Comparison of ENCODE assay signal across 10 cellular contexts in the genomic region with DNA sequence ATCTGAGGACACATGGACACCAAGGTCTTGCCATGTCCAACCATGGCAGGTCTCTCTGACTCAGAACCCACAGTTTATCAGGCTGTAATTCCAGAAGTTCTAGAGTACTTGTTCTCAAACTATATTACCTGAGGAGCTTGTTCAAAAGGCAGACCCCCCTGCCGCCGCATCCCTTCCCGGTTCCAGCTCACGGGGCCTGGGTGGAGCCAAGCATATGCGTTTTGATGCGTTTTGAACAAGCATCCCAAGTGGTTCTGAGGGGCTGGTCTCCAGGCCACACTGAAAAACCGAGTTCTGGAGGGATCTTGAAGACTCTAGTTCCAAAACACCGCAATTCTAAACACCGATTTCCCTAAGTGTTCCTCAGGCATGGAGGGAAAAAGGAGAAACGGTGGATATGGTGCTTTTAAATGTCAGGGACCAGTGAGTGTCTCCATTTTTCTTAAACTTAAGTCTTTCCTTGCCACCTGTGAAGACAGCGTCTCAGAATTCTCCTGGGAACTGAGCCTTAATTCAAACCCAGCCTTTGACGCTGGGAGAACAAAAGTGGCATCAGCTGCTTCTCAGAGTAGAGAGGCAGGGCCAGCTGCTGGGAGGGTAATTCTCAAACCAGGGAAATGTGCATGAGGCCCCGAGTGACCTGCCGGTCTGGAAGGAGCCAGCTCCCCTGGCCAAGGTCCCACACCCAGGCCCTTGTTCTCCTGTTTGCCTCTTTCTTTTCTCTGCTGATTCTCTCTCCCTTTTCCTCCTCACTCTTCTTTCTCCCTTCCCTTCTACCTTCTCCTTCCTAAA.
DNase-seq lines count a peak whose midpoint lies in the region; ATAC-seq lines count a peak whose summit lies in the region.
"Had no signal": no experiment of that assay in that cellular context is flagged by ENCODE, and none has a peak within 500 bp of the region (broad histone marks: within the 10 kb centered on the region; RNA-seq: fewer than 3 reads in every experiment).

No MANE protein-coding gene starts in this region.

- H3K9me3 ChIP-seq in SJCRH30 (replicated peaks) = no peaks in the 10 kb centered on the region
- H3K9me3 ChIP-seq: gastrocnemius medialis had no signal

- ATAC-seq in GM21367 (IDR thresholded peaks at IDR 0.05; ENCODE audit: unreplicated experiment) = no peak
- ATAC-seq in GM21529 (IDR thresholded peaks at IDR 0.05; ENCODE audit: unreplicated experiment) = no peak
- ATAC-seq: gastrocnemius medialis had no signal

- H3K4me3 ChIP-seq in SJCRH30 = no peak overlapping the region
- no peak overlapping the region for H3K4me3 ChIP-seq in rectal smooth muscle tissue (ENCODE audit: low read length)
- H3K4me3 ChIP-seq: gastrocnemius medialis had no signal

- DNase-seq in DMS79 treated with DMSO at 0.1 percent for 48 hours (lab: John Stamatoyannopoulos, UW) (peak; percentile 1), SJCRH30 (peak; percentile 84 to 88), globus pallidus (ENCODE audit: low spot score) (peak; percentile 53), DMS114 treated with DMSO at 0.1 percent for 48 hours (lab: John Stamatoyannopoulos, UW; ENCODE audit: unreplicated experiment) (no peak), AG08396 (ENCODE audit: low spot score) (no peak)
- DNase-seq: gastrocnemius medialis, NCI-H510A treated with DMSO at 0.1 percent for 48 hours had no signal

- H3K4me1 ChIP-seq in SJCRH30 (peaks cover 27% of the 10 kb centered on the region), rectal smooth muscle tissue (ENCODE audit: control insufficient read depth, insufficient read depth, low read length) (peaks cover 38% of the 10 kb centered on the region)

- no peak overlapping the region for H3K9ac ChIP-seq in rectal smooth muscle tissue (ENCODE audit: low read length)

- H3K36me3 ChIP-seq in SJCRH30 (no peaks in the 10 kb centered on the region), rectal smooth muscle tissue (ENCODE audit: control insufficient read depth, insufficient read depth, low read length) (peaks cover 24% of the 10 kb centered on the region)
- H3K36me3 ChIP-seq: gastrocnemius medialis had no signal

- H3K27ac ChIP-seq in SJCRH30 (peak overlapping the region; percentile 90), rectal smooth muscle tissue (ENCODE audit: low read depth, low read length) (peak overlapping the region; percentile 87)

- H3K27me3 ChIP-seq in SJCRH30 (no peaks in the 10 kb centered on the region), rectal smooth muscle tissue (ENCODE audit: control insufficient read depth, insufficient read depth, low read length) (no peaks in the 10 kb centered on the region)
- H3K27me3 ChIP-seq: gastrocnemius medialis had no signal

Comparison
In these comparisons a context has a peak if more than half of its experiments do, and no peak if none do; other contexts are left out.
1. DNase-seq: peak in DMS79 treated with DMSO at 0.1 percent for 48 hours (single experiment), SJCRH30 (2 of 2) and globus pallidus (single experiment); none in DMS114 treated with DMSO at 0.1 percent for 48 hours (single experiment) and AG08396 (single experiment).